22 cellular contexts compared by ENCODE assay signal in genomic region chr1:55329091-55329490, GRCh38.
DNase-seq lines count a peak whose midpoint lies in the region; ATAC-seq and TF ChIP-seq lines count a peak whose summit lies in the region.
"Had no signal": no experiment of that assay in that cellular context is flagged by ENCODE, and none has a peak within 500 bp of the region (broad histone marks: within the 10 kb centered on the region; RNA-seq: fewer than 3 reads in every experiment).

No MANE protein-coding gene starts in this region.

- intact Hi-C loops in left cardiac atrium (cut with DNase I), result no loop called here
- intact Hi-C loops in CD14-positive monocyte (cut with micrococcal nuclease), result no loop called here

- H3K9me3 Mint-ChIP-seq in mesothelial cell of epicardium (no peaks in the 10 kb centered on the region), CD14-positive monocyte (peaks cover 0 to 2% (median 0%) of the 10 kb centered on the region in 7 donors)
- H3K9me3 Mint-ChIP-seq: activated naive CD8-positive, alpha-beta T cell treated with anti-CD3 and anti-CD28 coated beads, Interleukin-2, amount 50 U/mL, for 24 hours; brain; naive thymus-derived CD4-positive, alpha-beta T cell; stimulated activated naive CD8-positive, alpha-beta T cell treated with anti-CD3 and anti-CD28 coated beads, Interleukin-15, amount 100 ng/mL, for 72 hours had no signal

- TF ChIP-seq CTCF in cardiac fibroblast (IDR thresholded peaks at IDR 0.05; ENCODE audit: low read depth, low read length), result no peak
- TF ChIP-seq CTCF in mesothelial cell of epicardium (IDR thresholded peaks at IDR 0.05; ENCODE audit: unreplicated experiment), result no peak
- TF ChIP-seq CTCF in CD14-positive monocyte (IDR thresholded peaks at IDR 0.05), result no peak

- peak overlapping the region; percentile 23 for H3K27ac Mint-ChIP-seq in mesothelial cell of epicardium
- H3K27ac Mint-ChIP-seq in CD14-positive monocyte, result peak overlapping the region in 1 of 7 donors; percentile 18
- H3K27ac Mint-ChIP-seq: activated CD8-positive, alpha-beta T cell treated with anti-CD3 and anti-CD28 coated beads, Interleukin-2, amount 10 ng/mL, durations not matched to agents 7 days and 5 days; activated naive CD8-positive, alpha-beta T cell treated with anti-CD3 and anti-CD28 coated beads, Interleukin-2, amount 50 U/mL, for 24 hours; brain; naive thymus-derived CD4-positive, alpha-beta T cell; stimulated activated naive CD8-positive, alpha-beta T cell treated with anti-CD3 and anti-CD28 coated beads, Interleukin-15, amount 100 ng/mL, for 72 hours had no signal

- H3K27me3 Mint-ChIP-seq in mesothelial cell of epicardium (ENCODE audit: low read depth) (no peaks in the 10 kb centered on the region), CD14-positive monocyte (ENCODE audit: low read depth in 3 of 3) (peaks cover 3 to 7% (median 5%) of the 10 kb centered on the region in 3 donors)
- H3K27me3 Mint-ChIP-seq: brain had no signal

- H3K4me3 Mint-ChIP-seq in mesothelial cell of epicardium (no peak overlapping the region), CD14-positive monocyte (no peak overlapping the region)
- H3K4me3 Mint-ChIP-seq: activated CD8-positive, alpha-beta T cell treated with anti-CD3 and anti-CD28 coated beads, Interleukin-2, amount 10 ng/mL, durations not matched to agents 7 days and 5 days; activated naive CD8-positive, alpha-beta T cell treated with anti-CD3 and anti-CD28 coated beads, Interleukin-2, amount 50 U/mL, for 24 hours; brain; naive thymus-derived CD4-positive, alpha-beta T cell; stimulated activated naive CD8-positive, alpha-beta T cell treated with anti-CD3 and anti-CD28 coated beads, Interleukin-15, amount 100 ng/mL, for 72 hours had no signal

- H3K4me3 ChIP-seq in cardiac fibroblast (replicated peaks in 1 of 2; ENCODE audit: low read depth in 2 of 2, low read length in 2 of 2), result no peak overlapping the region
- H3K4me3 ChIP-seq: colonic mucosa, upper lobe of left lung had no signal

- H3K36me3 Mint-ChIP-seq in mesothelial cell of epicardium (no peaks in the 10 kb centered on the region), CD14-positive monocyte (no peaks in the 10 kb centered on the region)
- H3K36me3 Mint-ChIP-seq: brain; naive thymus-derived CD4-positive, alpha-beta T cell had no signal

- DNase-seq in EH (ENCODE audit: low read depth), result peak; percentile 75
- DNase-seq in cardiac fibroblast (ENCODE audit: low read depth in 2 of 2), result peak; percentile 7 to 59
- peak; percentile 59 for DNase-seq in left cardiac atrium
- DNase-seq in mesothelial cell of epicardium (ENCODE audit: low spot score in 2 of 2, unreplicated experiment in 2 of 2), result no peak
- no peak for DNase-seq in GM19238 (ENCODE audit: insufficient read length, low spot score)
- DNase-seq in CD14-positive monocyte (ENCODE audit: low spot score), result no peak
- DNase-seq: activated CD4-positive, CD25-positive, alpha-beta regulatory T cell; activated CD8-positive, alpha-beta T cell treated with anti-CD3 and anti-CD28 coated beads, Interleukin-2, amount 10 ng/mL, durations not matched to agents 7 days and 5 days; activated gamma-delta T cell; activated naive CD8-positive, alpha-beta T cell treated with anti-CD3 and anti-CD28 coated beads, Interleukin-2, amount 50 U/mL, for 24 hours; colonic mucosa; mesendoderm; naive thymus-derived CD4-positive, alpha-beta T cell; NCI-H187; NCI-H748 treated with DMSO at 0.1 percent for 48 hours; stimulated activated CD4-positive, alpha-beta T cell treated with anti-CD3 and anti-CD28 coated beads, Interleukin-12 subunit alpha, Interleukin-12 subunit beta, amount 100 ng/mL, for 4 hours; stimulated activated naive CD8-positive, alpha-beta T cell treated with anti-CD3 and anti-CD28 coated beads, Interleukin-15, amount 100 ng/mL, for 72 hours; T-helper 9 cell; upper lobe of left lung had no signal

- H3K4me1 Mint-ChIP-seq in mesothelial cell of epicardium (peaks cover 17% of the 10 kb centered on the region), CD14-positive monocyte (no peaks in the 10 kb centered on the region)
- H3K4me1 Mint-ChIP-seq: stimulated activated naive CD8-positive, alpha-beta T cell treated with anti-CD3 and anti-CD28 coated beads, Interleukin-15, amount 100 ng/mL, for 72 hours had no signal

- ATAC-seq in left cardiac atrium (peak; percentile 70 to 79), HG02610 (IDR thresholded peaks at IDR 0.05; ENCODE audit: unreplicated experiment) (no peak), GM18517 (IDR thresholded peaks at IDR 0.05; ENCODE audit: unreplicated experiment) (no peak)
- ATAC-seq: activated CD8-positive, alpha-beta T cell treated with anti-CD3 and anti-CD28 coated beads, Interleukin-2, amount 10 ng/mL, durations not matched to agents 7 days and 5 days; activated naive CD8-positive, alpha-beta T cell treated with anti-CD3 and anti-CD28 coated beads, Interleukin-2, amount 50 U/mL, for 24 hours; naive thymus-derived CD4-positive, alpha-beta T cell; stimulated activated naive CD8-positive, alpha-beta T cell treated with anti-CD3 and anti-CD28 coated beads, Interleukin-15, amount 100 ng/mL, for 72 hours had no signal

Comparison
In these comparisons a context has a peak if more than half of its experiments do, and no peak if none do; other contexts are left out.
1. DNase-seq: peak in EH (single experiment), cardiac fibroblast (2 of 2) and left cardiac atrium (single experiment); none in mesothelial cell of epicardium (0 of 2), GM19238 (single experiment) and CD14-positive monocyte (single experiment).
2. ATAC-seq: peak in left cardiac atrium (2 of 2); none in HG02610 (single experiment) and GM18517 (single experiment).